In genomic region chr3:151900460-151900859, GRCh38 we compare ENCODE assay signal across 16 cellular contexts. TPM values are rescaled to one million over a fixed set of nuclear protein-coding genes. Genes with fewer than 3 reads are reported as not detected.
"Had no signal": no experiment of that assay in that cellular context is flagged by ENCODE, and none has a peak within 500 bp of the region (broad histone marks: within the 10 kb centered on the region; RNA-seq: fewer than 3 reads in every experiment).

No MANE protein-coding gene starts in this region.

- DNase-seq: activated CD8-positive, alpha-beta memory T cell treated with anti-CD3 and anti-CD28 coated beads, Interleukin-2, amount 50 U/mL, for 4 hours; activated CD8-positive, alpha-beta T cell treated with anti-CD3 and anti-CD28 coated beads for 36 hours; activated gamma-delta T cell treated with Interleukin-2 at 50 U/mL for 16 hours; activated naive CD8-positive, alpha-beta T cell treated with anti-CD3 and anti-CD28 coated beads, Interleukin-2, amount 10 ng/mL, durations not matched to agents 7 days and 5 days; activated T-cell treated with anti-CD3 and anti-CD28 coated beads, Interleukin-2, amount 50 U/mL, for 72 hours; aorta; hippocampal formation; kidney glomerular epithelial cell; nucleus accumbens; psoas muscle; stimulated activated CD4-positive, alpha-beta T cell treated with anti-CD3 and anti-CD28 coated beads, Interleukin-2, amount 100 ng/mL, for 48 hours; stimulated activated naive CD4-positive, alpha-beta T cell treated with Interleukin-2 at 50 U/mL for 16 hours; T1000 had no signal

- H3K9me3 ChIP-seq: psoas muscle had no signal

- H3K27ac ChIP-seq: psoas muscle had no signal

- H3K27ac Mint-ChIP-seq: activated CD8-positive, alpha-beta T cell treated with anti-CD3 and anti-CD28 coated beads for 36 hours; activated T-cell treated with anti-CD3 and anti-CD28 coated beads, Interleukin-2, amount 50 U/mL, for 72 hours; mesothelial cell of epicardium; type B pancreatic cell had no signal

- H3K9me3 Mint-ChIP-seq: activated CD8-positive, alpha-beta T cell treated with anti-CD3 and anti-CD28 coated beads for 36 hours; activated naive CD8-positive, alpha-beta T cell treated with anti-CD3 and anti-CD28 coated beads, Interleukin-2, amount 10 ng/mL, durations not matched to agents 7 days and 5 days; activated T-cell treated with anti-CD3 and anti-CD28 coated beads, Interleukin-2, amount 50 U/mL, for 72 hours; mesothelial cell of epicardium had no signal

- H3K27me3 Mint-ChIP-seq: activated CD8-positive, alpha-beta T cell treated with anti-CD3 and anti-CD28 coated beads for 36 hours had no signal

- H3K36me3 Mint-ChIP-seq: activated naive CD8-positive, alpha-beta T cell treated with anti-CD3 and anti-CD28 coated beads, Interleukin-2, amount 10 ng/mL, durations not matched to agents 7 days and 5 days; mesothelial cell of epicardium; type B pancreatic cell had no signal

- H3K4me3 ChIP-seq: psoas muscle had no signal

- H3K4me3 Mint-ChIP-seq: activated CD8-positive, alpha-beta T cell treated with anti-CD3 and anti-CD28 coated beads for 36 hours; activated T-cell treated with anti-CD3 and anti-CD28 coated beads, Interleukin-2, amount 50 U/mL, for 72 hours; mesothelial cell of epicardium; type B pancreatic cell had no signal

RNA-seq across cellular contexts. Expression of gene SUCNR1, which starts 27.0 kb away (rescaled TPM):
- total RNA-seq: activated CD8-positive, alpha-beta T cell treated with anti-CD3 and anti-CD28 coated beads for 36 hours; bronchial epithelial cell had no signal
